ENCODE assay signal across 8 cellular contexts in the genomic region with DNA sequence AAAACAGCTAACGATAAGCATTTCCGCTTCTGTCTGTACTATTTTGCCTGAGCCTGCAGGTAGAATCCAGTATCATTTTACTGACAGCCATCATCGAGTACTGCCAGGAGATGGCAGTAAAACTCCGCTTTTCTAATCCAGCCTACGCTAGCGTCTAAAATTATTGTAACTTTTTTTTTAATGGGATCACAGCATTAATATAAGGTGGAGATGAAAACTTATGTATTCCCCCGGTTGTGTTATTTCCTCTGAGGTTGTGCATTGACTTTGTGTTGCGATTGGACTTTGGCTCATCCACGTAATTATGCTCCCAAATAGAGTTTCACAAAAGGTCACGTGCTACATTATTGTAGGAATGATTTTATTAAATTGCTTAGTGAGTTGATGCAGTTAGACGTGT.
DNase-seq lines count a peak whose midpoint lies in the region; ATAC-seq and TF ChIP-seq lines count a peak whose summit lies in the region.

No MANE protein-coding gene starts in this region.

- ATAC-seq in GM18511 (IDR thresholded peaks at IDR 0.05; ENCODE audit: unreplicated experiment) (peak; percentile 78), upper lobe of left lung (ENCODE audit: low FRiP score in 2 of 2) (peak in 1 of 2 donors; percentile 83)
- no peak for ATAC-seq in stimulated activated effector memory CD8-positive, alpha-beta T cell treated with anti-CD3 and anti-CD28 coated beads, Interleukin-12 subunit alpha, Interleukin-12 subunit beta, amount 100 ng/mL, for 72 hours

- TF ChIP-seq EP300 in upper lobe of left lung (IDR thresholded peaks at IDR 0.05), result no peak

- POLR2A ChIA-PET in BJ (lab: Charles Lee), result no interaction called here

- TF ChIP-seq CTCF in BJ (IDR thresholded peaks at IDR 0.05; ENCODE audit: insufficient read depth, low read depth, low read length) (peak; percentile 50; the same call in 1 of the 2 replicates), LNCAP (IDR thresholded peaks at IDR 0.05) (peak; percentile 74), VCaP (conservative IDR thresholded peaks at IDR 0.05) (peak; percentile 85), upper lobe of left lung (IDR thresholded peaks at IDR 0.05) (peak; percentile 40 to 66 (median 52))

- no peaks in the 10 kb centered on the region for H3K36me3 Mint-ChIP-seq in stimulated activated effector memory CD8-positive, alpha-beta T cell treated with anti-CD3 and anti-CD28 coated beads, Interleukin-12 subunit alpha, Interleukin-12 subunit beta, amount 100 ng/mL, for 72 hours

- no peaks in the 10 kb centered on the region for H3K36me3 ChIP-seq in BJ (ENCODE audit: control insufficient read depth, insufficient read depth, low read length)
- H3K36me3 ChIP-seq in upper lobe of left lung, result no peaks in the 10 kb centered on the region

- H3K9me3 ChIP-seq in upper lobe of left lung, result no peaks in the 10 kb centered on the region

- CTCF ChIA-PET in BJ (lab: Yijun Ruan, JAX), result interaction anchor here (0.6 to 2.1 kb wide), 5 partner anchors 9 to 303 kb away, joined by 3 to 10 read pairs (median 4); no protein-coding TSS in a partner anchor

- H3K27ac Mint-ChIP-seq in stimulated activated effector memory CD8-positive, alpha-beta T cell treated with anti-CD3 and anti-CD28 coated beads, Interleukin-12 subunit alpha, Interleukin-12 subunit beta, amount 100 ng/mL, for 72 hours, result no peak overlapping the region

- 34 to 39% methylated on average over 11 of the region's 11 CpGs for WGBS in upper lobe of left lung, 2 donors

- H3K4me3 ChIP-seq in BJ (ENCODE audit: low read depth, low read length), result no peak overlapping the region
- H3K4me3 ChIP-seq in upper lobe of left lung, result no peak overlapping the region

- TF ChIP-seq POLR2A in upper lobe of left lung (IDR thresholded peaks at IDR 0.05), result no peak

- no peaks in the 10 kb centered on the region for H3K27me3 ChIP-seq in BJ (ENCODE audit: control insufficient read depth, insufficient read depth, low read length)
- no peaks in the 10 kb centered on the region for H3K27me3 ChIP-seq in upper lobe of left lung

- no peak for DNase-seq in BJ (ENCODE audit: low read depth)
- DNase-seq in iPS-NIHi11 (ENCODE audit: low spot score), result peak; percentile 44
- peak in 1 of 2 donors; percentile 24 for DNase-seq in upper lobe of left lung
- DNase-seq in stimulated activated effector memory CD8-positive, alpha-beta T cell treated with anti-CD3 and anti-CD28 coated beads, Interleukin-12 subunit alpha, Interleukin-12 subunit beta, amount 100 ng/mL, for 72 hours (ENCODE audit: low spot score in 2 of 2), result no peak
- no peak for DNase-seq in retina

- no peaks in the 10 kb centered on the region for H3K9me3 Mint-ChIP-seq in stimulated activated effector memory CD8-positive, alpha-beta T cell treated with anti-CD3 and anti-CD28 coated beads, Interleukin-12 subunit alpha, Interleukin-12 subunit beta, amount 100 ng/mL, for 72 hours

- peaks cover 3 to 14% (median 11%) of the 10 kb centered on the region in 4 donors for H3K4me1 ChIP-seq in upper lobe of left lung

- H3K4me3 Mint-ChIP-seq in stimulated activated effector memory CD8-positive, alpha-beta T cell treated with anti-CD3 and anti-CD28 coated beads, Interleukin-12 subunit alpha, Interleukin-12 subunit beta, amount 100 ng/mL, for 72 hours, result no peak overlapping the region

- no peaks in the 10 kb centered on the region for H3K4me1 Mint-ChIP-seq in stimulated activated effector memory CD8-positive, alpha-beta T cell treated with anti-CD3 and anti-CD28 coated beads, Interleukin-12 subunit alpha, Interleukin-12 subunit beta, amount 100 ng/mL, for 72 hours

- H3K27ac ChIP-seq in VCaP (no peak overlapping the region), upper lobe of left lung (no peak overlapping the region)
